24 cellular contexts compared by ENCODE assay signal in the genomic region with DNA sequence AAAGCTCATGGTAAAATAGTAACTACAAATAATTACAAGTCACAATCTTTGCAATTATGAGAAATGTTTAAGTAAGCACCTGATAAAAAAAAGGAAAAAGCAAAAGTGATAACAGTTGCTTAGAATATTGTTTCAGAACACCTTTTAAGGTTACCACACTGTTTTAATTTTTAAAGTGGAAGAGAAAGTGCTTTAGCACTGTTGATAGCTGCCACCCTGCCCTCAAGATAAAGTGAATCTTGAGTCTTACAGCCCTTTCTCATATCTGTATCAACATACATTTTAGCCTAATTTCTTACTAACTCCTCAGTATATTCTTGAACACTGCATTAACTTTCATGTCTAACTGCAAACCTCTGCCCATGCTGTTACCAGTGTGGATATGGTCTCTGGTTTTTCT.
"Had no signal": no experiment of that assay in that cellular context is flagged by ENCODE, and none has a peak within 500 bp of the region (broad histone marks: within the 10 kb centered on the region; RNA-seq: fewer than 3 reads in every experiment).

No MANE protein-coding gene starts in this region.

- H3K27ac Mint-ChIP-seq: natural killer cell; nephron; neural progenitor cell; stimulated activated effector memory CD8-positive, alpha-beta T cell treated with anti-CD3 and anti-CD28 coated beads, Interleukin-12 subunit alpha, Interleukin-12 subunit beta, amount 100 ng/mL, for 72 hours; stimulated activated naive B cell treated with anti-CD40 and anti-IgM and Interleukin-4, amounts not matched to agents 10 μg/mL and 1 μg/mL and 100 μg/mL, for 72 hours; stimulated activated naive CD8-positive, alpha-beta T cell treated with anti-CD3 and anti-CD28 coated beads, Interleukin-15, Interleukin-2, amounts not matched to agents 100 ng/mL and 50 ng/mL, for 24 hours; type B pancreatic cell had no signal

- H3K36me3 Mint-ChIP-seq: natural killer cell; neural progenitor cell; stimulated activated effector memory CD8-positive, alpha-beta T cell treated with anti-CD3 and anti-CD28 coated beads, Interleukin-12 subunit alpha, Interleukin-12 subunit beta, amount 100 ng/mL, for 72 hours had no signal

- H3K27me3 Mint-ChIP-seq: progenitor cell of endocrine pancreas; stimulated activated naive B cell treated with anti-CD40 and anti-IgM and Interleukin-4, amounts not matched to agents 10 μg/mL and 1 μg/mL and 100 μg/mL, for 72 hours; stimulated activated naive CD8-positive, alpha-beta T cell treated with anti-CD3 and anti-CD28 coated beads, Interleukin-15, Interleukin-2, amounts not matched to agents 100 ng/mL and 50 ng/mL, for 24 hours; type B pancreatic cell had no signal

- H3K4me3 Mint-ChIP-seq: natural killer cell; nephron; neural progenitor cell; stimulated activated effector memory CD8-positive, alpha-beta T cell treated with anti-CD3 and anti-CD28 coated beads, Interleukin-12 subunit alpha, Interleukin-12 subunit beta, amount 100 ng/mL, for 72 hours; stimulated activated naive B cell treated with anti-CD40 and anti-IgM and Interleukin-4, amounts not matched to agents 10 μg/mL and 1 μg/mL and 100 μg/mL, for 72 hours; stimulated activated naive CD8-positive, alpha-beta T cell treated with anti-CD3 and anti-CD28 coated beads, Interleukin-15, Interleukin-2, amounts not matched to agents 100 ng/mL and 50 ng/mL, for 24 hours; type B pancreatic cell had no signal

- DNase-seq: natural killer cell; occipital lobe; ovary; psoas muscle; right cardiac atrium; right lobe of liver; sigmoid colon; small intestine; stimulated activated CD4-positive, alpha-beta T cell treated with anti-CD3 and anti-CD28 coated beads, Interleukin-15, amount 100 ng/mL, for 24 hours; stimulated activated CD4-positive, alpha-beta T cell treated with anti-CD3 and anti-CD28 coated beads, Interleukin-2, amount 100 ng/mL, for 24 hours; stimulated activated CD4-positive, alpha-beta T cell treated with anti-CD3 and anti-CD28 coated beads, Interleukin-2, amount 100 ng/mL, for 48 hours; stimulated activated CD4-positive, alpha-beta T cell treated with anti-CD3 and anti-CD28 coated beads, Interleukin-4, amount 100 ng/mL, for 24 hours; stimulated activated naive B cell treated with anti-CD40 and anti-IgM and Interleukin-4, amounts not matched to agents 10 μg/mL and 1 μg/mL and 100 μg/mL, for 72 hours; stimulated activated naive CD4-positive, alpha-beta T cell treated with Interleukin-2 at 50 U/mL for 16 hours; stomach; transverse colon; upper lobe of right lung; uterus had no signal

- ATAC-seq: natural killer cell; psoas muscle; right cardiac atrium; right lobe of liver; stimulated activated effector memory CD8-positive, alpha-beta T cell treated with anti-CD3 and anti-CD28 coated beads, Interleukin-12 subunit alpha, Interleukin-12 subunit beta, amount 100 ng/mL, for 72 hours; stimulated activated naive B cell treated with anti-CD40 and anti-IgM and Interleukin-4, amounts not matched to agents 10 μg/mL and 1 μg/mL and 100 μg/mL, for 72 hours; upper lobe of right lung had no signal

- H3K9me3 Mint-ChIP-seq: natural killer cell; nephron; neural progenitor cell; stimulated activated effector memory CD8-positive, alpha-beta T cell treated with anti-CD3 and anti-CD28 coated beads, Interleukin-12 subunit alpha, Interleukin-12 subunit beta, amount 100 ng/mL, for 72 hours; stimulated activated naive B cell treated with anti-CD40 and anti-IgM and Interleukin-4, amounts not matched to agents 10 μg/mL and 1 μg/mL and 100 μg/mL, for 72 hours; stimulated activated naive CD8-positive, alpha-beta T cell treated with anti-CD3 and anti-CD28 coated beads, Interleukin-15, Interleukin-2, amounts not matched to agents 100 ng/mL and 50 ng/mL, for 24 hours; type B pancreatic cell had no signal

- H3K4me1 Mint-ChIP-seq: natural killer cell; nephron; stimulated activated effector memory CD8-positive, alpha-beta T cell treated with anti-CD3 and anti-CD28 coated beads, Interleukin-12 subunit alpha, Interleukin-12 subunit beta, amount 100 ng/mL, for 72 hours had no signal
